ENCODE assay signal across 23 cellular contexts in genomic region chr5:33761139-33761538, GRCh38.
A peak's percentile ranks its signal among the peaks of the same experiment; 100 is the strongest.
DNase-seq lines count a peak whose midpoint lies in the region; ATAC-seq and TF ChIP-seq lines count a peak whose summit lies in the region.
"Had no signal": no experiment of that assay in that cellular context is flagged by ENCODE, and none has a peak within 500 bp of the region (broad histone marks: within the 10 kb centered on the region; RNA-seq: fewer than 3 reads in every experiment).

No MANE protein-coding gene starts in this region.

- no peaks in the 10 kb centered on the region for H3K27me3 ChIP-seq in brain microvascular endothelial cell (replicated peaks)
- H3K27me3 ChIP-seq: breast epithelium, heart left ventricle had no signal

- no peak overlapping the region for H3K4me3 ChIP-seq in brain microvascular endothelial cell (ENCODE audit: low read depth, low read length)
- H3K4me3 ChIP-seq: A549, breast epithelium, dorsolateral prefrontal cortex, heart left ventricle had no signal

- H3K36me3 ChIP-seq in brain microvascular endothelial cell (replicated peaks): no peaks in the 10 kb centered on the region
- H3K36me3 ChIP-seq: breast epithelium, heart left ventricle had no signal

- no peak for TF ChIP-seq CTCF in brain microvascular endothelial cell (IDR thresholded peaks at IDR 0.05; ENCODE audit: low read depth, low read length, missing control alignments)

- DNase-seq in AG08396 (ENCODE audit: low spot score): peak; percentile 29
- peak; percentile 21 for DNase-seq in HT1080 (ENCODE audit: low read depth)
- DNase-seq in brain microvascular endothelial cell: peak; percentile 62
- DNase-seq in iris pigment epithelial cell (ENCODE audit: low read depth): peak; percentile 55
- no peak for DNase-seq in GM19240 (ENCODE audit: insufficient read length, low spot score)
- no peak for DNase-seq in anterior cingulate cortex (lab: John Stamatoyannopoulos, UW)
- DNase-seq in NCI-H146 treated with DMSO at 0.1 percent for 48 hours (lab: John Stamatoyannopoulos, UW; ENCODE audit: unreplicated experiment): no peak
- DNase-seq: activated CD4-positive, alpha-beta T cell treated with anti-CD3 and anti-CD28 coated beads for 4 hours; activated CD8-positive, alpha-beta memory T cell treated with anti-CD3 and anti-CD28 coated beads, Interleukin-2, amount 50 U/mL, for 48 hours; activated naive CD4-positive, alpha-beta T cell treated with Interleukin-2 at 50 U/mL for 16 hours; CD4-positive, CD25-positive, alpha-beta regulatory T cell; DMS79; dorsolateral prefrontal cortex; erythroblast; heart left ventricle; left colon; NCI-H2081; NCI-H69; T1000 had no signal

- ATAC-seq in HG03432 (IDR thresholded peaks at IDR 0.05; ENCODE audit: unreplicated experiment): no peak
- ATAC-seq: A549, heart left ventricle, left colon, sciatic nerve had no signal

- H3K27ac ChIP-seq in brain microvascular endothelial cell: peak overlapping the region; percentile 46
- H3K27ac ChIP-seq: A549, breast epithelium, dorsolateral prefrontal cortex, heart left ventricle had no signal

- in situ Hi-C loops in brain microvascular endothelial cell (cut with HindIII; ENCODE audit: low pct_ligation_motif_present, low sequenced_read_pairs): no loop called here

Comparison
In these comparisons a context has a peak if more than half of its experiments do, and no peak if none do; other contexts are left out.
1. DNase-seq: peak in AG08396 (single experiment), HT1080 (single experiment), brain microvascular endothelial cell (single experiment) and iris pigment epithelial cell (single experiment); none in GM19240 (single experiment), anterior cingulate cortex (0 of 58) and NCI-H146 treated with DMSO at 0.1 percent for 48 hours (single experiment).